23 cellular contexts compared by ENCODE assay signal in genomic region chr14:71196921-71197320, GRCh38.
A peak's percentile ranks its signal among the peaks of the same experiment; 100 is the strongest.
DNase-seq lines count a peak whose midpoint lies in the region; ATAC-seq, FAIRE-seq and TF ChIP-seq lines count a peak whose summit lies in the region.
"Had no signal": no experiment of that assay in that cellular context is flagged by ENCODE, and none has a peak within 500 bp of the region (broad histone marks: within the 10 kb centered on the region; RNA-seq: fewer than 3 reads in every experiment).

No MANE protein-coding gene starts in this region.

- TF ChIP-seq EP300 in H1 (IDR thresholded peaks at IDR 0.05; ENCODE audit: borderline replicate concordance in 1 of 2, low read depth in 2 of 2, low read length in 2 of 2) = no peak

- no peak for ATAC-seq in activated naive CD4-positive, alpha-beta T cell treated with anti-CD3 and anti-CD28 coated beads, Interleukin-2, amount 50 U/mL, for 72 hours
- ATAC-seq: A549; CD8-positive, alpha-beta T cell had no signal

- H3K27ac ChIP-seq in SJSA1 (0 out of 2 replicates have a peak overlapping the region, but pooled peaks have one; percentile 11), H1 (ENCODE audit: low read depth, low read length) (no peak overlapping the region)
- H3K27ac ChIP-seq: A549; BLaER1 treated with 17β-estradiol and CSF1 and Interleukin-3, amounts not matched to agents 10 nM and 100 nM; C4-2B had no signal

- no peak overlapping the region for H2AFZ ChIP-seq in H1 (ENCODE audit: low read length)

- H3K4me1 ChIP-seq in SJSA1 (replicated peaks) = peaks cover 22% of the 10 kb centered on the region
- peaks cover 6 to 17% (median 10%) of the 10 kb centered on the region in 4 experiments for H3K4me1 ChIP-seq in H1 (replicated peaks in 1 of 4; ENCODE audit: control insufficient read depth in 3 of 4, insufficient read depth in 4 of 4, low read length in 3 of 4)
- H3K4me1 ChIP-seq: A549; BLaER1 treated with 17β-estradiol and CSF1 and Interleukin-3, amounts not matched to agents 10 nM and 100 nM had no signal

- H3K27ac Mint-ChIP-seq in activated naive CD4-positive, alpha-beta T cell treated with anti-CD3 and anti-CD28 coated beads, Interleukin-2, amount 50 U/mL, for 72 hours = no peak overlapping the region
- H3K27ac Mint-ChIP-seq in activated T-helper 2 cell treated with anti-CD3 and anti-CD28 coated beads, Interferon-gamma antibody, Interleukin-2, Interleukin-4, amounts not matched to agents 10 μg/mL and 5 μg/mL and 100 μg/mL, durations not matched to agents 14 hours and 24 hours and 36 hours = no peak overlapping the region
- H3K27ac Mint-ChIP-seq: B cell; CD4-positive, alpha-beta T cell; CD8-positive, alpha-beta T cell had no signal

- intact Hi-C loops in activated T-helper 2 cell treated with anti-CD3 and anti-CD28 coated beads, Interferon-gamma antibody, Interleukin-2, Interleukin-4, amounts not matched to agents 10 μg/mL and 5 μg/mL and 100 μg/mL, durations not matched to agents 14 hours and 24 hours and 36 hours (cut with micrococcal nuclease) = no loop called here

- H2AK5ac ChIP-seq in H1 (ENCODE audit: low read depth, low read length) = no peak overlapping the region

- DNase-seq in HTR-8/SVneo (ENCODE audit: insufficient read length, low spot score) = no peak
- peak; percentile 21 to 57 for DNase-seq in SJSA1 (ENCODE audit: low read depth in 1 of 2, low spot score in 2 of 2)
- DNase-seq in H1 (ENCODE audit: low read depth in 1 of 2, low spot score in 2 of 2) = no peak
- no peak for DNase-seq in urothelium cell line (ENCODE audit: low spot score)
- DNase-seq in A172 (ENCODE audit: low spot score) = no peak
- no peak for DNase-seq in activated naive CD4-positive, alpha-beta T cell treated with anti-CD3 and anti-CD28 coated beads, Interleukin-2, amount 50 U/mL, for 72 hours (ENCODE audit: low spot score in 2 of 2)
- no peak for DNase-seq in activated T-helper 2 cell treated with anti-CD3 and anti-CD28 coated beads, Interferon-gamma antibody, Interleukin-2, Interleukin-4, amounts not matched to agents 10 μg/mL and 5 μg/mL and 100 μg/mL, durations not matched to agents 14 hours and 24 hours and 36 hours (ENCODE audit: low spot score)
- DNase-seq: 8988T; AML-193; Caco-2; Calu3; CD4-positive, alpha-beta T cell; CD8-positive, alpha-beta T cell; DMS79 treated with DMSO at 0.1 percent for 48 hours; GF-D8 had no signal

- H3K4me3 Mint-ChIP-seq in activated T-helper 2 cell treated with anti-CD3 and anti-CD28 coated beads, Interferon-gamma antibody, Interleukin-2, Interleukin-4, amounts not matched to agents 10 μg/mL and 5 μg/mL and 100 μg/mL, durations not matched to agents 14 hours and 24 hours and 36 hours (ENCODE audit: low read depth) = no peak overlapping the region
- H3K4me3 Mint-ChIP-seq: B cell; CD4-positive, alpha-beta T cell; CD8-positive, alpha-beta T cell had no signal

- peaks cover 8% of the 10 kb centered on the region for H3K4me1 Mint-ChIP-seq in activated T-helper 2 cell treated with anti-CD3 and anti-CD28 coated beads, Interferon-gamma antibody, Interleukin-2, Interleukin-4, amounts not matched to agents 10 μg/mL and 5 μg/mL and 100 μg/mL, durations not matched to agents 14 hours and 24 hours and 36 hours (ENCODE audit: low read depth)
- H3K4me1 Mint-ChIP-seq: B cell had no signal

- H3K9me3 Mint-ChIP-seq in activated naive CD4-positive, alpha-beta T cell treated with anti-CD3 and anti-CD28 coated beads, Interleukin-2, amount 50 U/mL, for 72 hours = no peaks in the 10 kb centered on the region
- H3K9me3 Mint-ChIP-seq in activated T-helper 2 cell treated with anti-CD3 and anti-CD28 coated beads, Interferon-gamma antibody, Interleukin-2, Interleukin-4, amounts not matched to agents 10 μg/mL and 5 μg/mL and 100 μg/mL, durations not matched to agents 14 hours and 24 hours and 36 hours = no peaks in the 10 kb centered on the region
- H3K9me3 Mint-ChIP-seq: CD4-positive, alpha-beta T cell; CD8-positive, alpha-beta T cell had no signal

- no peak overlapping the region for H3K14ac ChIP-seq in H1 (ENCODE audit: insufficient read length)

- no peak overlapping the region for H3K9ac ChIP-seq in H1 (replicated peaks in 1 of 4; ENCODE audit: extremely low read depth in 1 of 4, low read depth in 3 of 4, low read length in 3 of 4)
- H3K9ac ChIP-seq: BLaER1 treated with 17β-estradiol and CSF1 and Interleukin-3, amounts not matched to agents 10 nM and 100 nM had no signal

- H2BK15ac ChIP-seq in H1 (ENCODE audit: low read length) = no peak overlapping the region

- POLR2A ChIA-PET in H1 (lab: Charles Lee; ENCODE audit: partially characterized antibody) = interaction anchor here (0.6 kb wide), 1 partner anchor 87 kb away, joined by 3 read pairs; no protein-coding TSS in a partner anchor

- H3K9me3 ChIP-seq in SJSA1 (replicated peaks) (no peaks in the 10 kb centered on the region; the same call in 1 of the 2 replicates), H1 (ENCODE audit: insufficient read depth in 2 of 2, low read depth in 1 of 2, low read length in 1 of 2) (0 out of 4 replicates have a peak, but pooled peaks cover 0 to 2% of the 10 kb centered on the region in 2 experiments)
- H3K9me3 ChIP-seq: A549; BLaER1 treated with 17β-estradiol and CSF1 and Interleukin-3, amounts not matched to agents 10 nM and 100 nM; Caco-2 had no signal

- no peaks in the 10 kb centered on the region for H3K36me3 Mint-ChIP-seq in activated naive CD4-positive, alpha-beta T cell treated with anti-CD3 and anti-CD28 coated beads, Interleukin-2, amount 50 U/mL, for 72 hours
- no peaks in the 10 kb centered on the region for H3K36me3 Mint-ChIP-seq in activated T-helper 2 cell treated with anti-CD3 and anti-CD28 coated beads, Interferon-gamma antibody, Interleukin-2, Interleukin-4, amounts not matched to agents 10 μg/mL and 5 μg/mL and 100 μg/mL, durations not matched to agents 14 hours and 24 hours and 36 hours (ENCODE audit: low read depth)
- H3K36me3 Mint-ChIP-seq: CD8-positive, alpha-beta T cell had no signal

- H3K79me1 ChIP-seq in H1 (ENCODE audit: low read depth, low read length) = no peaks in the 10 kb centered on the region

- H4K5ac ChIP-seq in H1 (ENCODE audit: insufficient read length, low read depth, low read length) = no peak overlapping the region

- H4K8ac ChIP-seq in H1 (ENCODE audit: extremely low read depth, insufficient read depth, low read length) = no peak overlapping the region

- no peak overlapping the region for H3K4me3 ChIP-seq in SJSA1
- H3K4me3 ChIP-seq in H1 (ENCODE audit: extremely low read depth in 1 of 4, insufficient read depth in 2 of 4, low read depth in 3 of 4, low read length in 4 of 4) = no peak overlapping the region
- H3K4me3 ChIP-seq: A549; BLaER1 treated with 17β-estradiol and CSF1 and Interleukin-3, amounts not matched to agents 10 nM and 100 nM had no signal

- no peaks in the 10 kb centered on the region for H3K23me2 ChIP-seq in H1 (ENCODE audit: low read depth, low read length)

- no peak overlapping the region for H2BK5ac ChIP-seq in H1 (ENCODE audit: low read depth, low read length)

- no peak for TF ChIP-seq CTCF in H1 (IDR thresholded peaks at IDR 0.05; ENCODE audit: control extremely low read depth in 1 of 3, insufficient read depth in 1 of 3, low read depth in 1 of 3, low read length in 3 of 3)

- H4K20me1 ChIP-seq in H1 (replicated peaks in 1 of 2; ENCODE audit: control insufficient read depth in 1 of 2, insufficient read depth in 2 of 2, low read length in 2 of 2) = no peaks in the 10 kb centered on the region
- H4K20me1 ChIP-seq: BLaER1 treated with 17β-estradiol and CSF1 and Interleukin-3, amounts not matched to agents 10 nM and 100 nM had no signal

- H3K4me2 ChIP-seq in H1 (ENCODE audit: insufficient read depth in 1 of 2, low read depth in 2 of 2, low read length in 2 of 2) = no peak overlapping the region
- H3K4me2 ChIP-seq: A549; BLaER1 treated with 17β-estradiol and CSF1 and Interleukin-3, amounts not matched to agents 10 nM and 100 nM had no signal

- no peaks in the 10 kb centered on the region for H3K79me2 ChIP-seq in H1 (ENCODE audit: control insufficient read depth in 1 of 2, insufficient read depth in 2 of 2, low read length in 2 of 2)

- H2BK20ac ChIP-seq in H1 (ENCODE audit: low read length) = no peak overlapping the region

- peak overlapping the region; percentile 32; the same call in 1 of the 2 replicates for H3K18ac ChIP-seq in H1 (ENCODE audit: extremely low read depth, low read length)

- H2BK120ac ChIP-seq in H1 (replicated peaks; ENCODE audit: low read depth, low read length) = no peak overlapping the region

- CTCF ChIA-PET in H1 (lab: Charles Lee; ENCODE audit: partially characterized antibody) = interaction anchor here (0.6 to 2.4 kb wide), 6 partner anchors 8 to 288 kb away, joined by 3 to 9 read pairs (median 4); no protein-coding TSS in a partner anchor

- 67% methylated on average over 6 of the region's 6 CpGs; no CpG with 5 or more reads in 1 of the 2 experiments for WGBS in H1 (ENCODE audit: extremely low coverage in 1 of 2, insufficient coverage in 1 of 2, insufficient read length in 1 of 2, insufficient replicate concordance in 2 of 2, low coverage in 1 of 2, low lambda C conversion rate in 2 of 2, missing lambda C conversion rate in 1 of 2), 2 experiments

- TF ChIP-seq RAD21 in H1 (IDR thresholded peaks at IDR 0.05 in 1 of 2, conservative IDR thresholded peaks at IDR 0.05 in 1 of 2; ENCODE audit: low read depth in 2 of 2, low read length in 2 of 2) = no peak

- H3K27me3 ChIP-seq in SJSA1 (replicated peaks) = no peaks in the 10 kb centered on the region
- H3K27me3 ChIP-seq in H1 (replicated peaks in 1 of 4; ENCODE audit: control insufficient read depth in 3 of 4, extremely low read depth in 1 of 4, insufficient read depth in 3 of 4, low read length in 3 of 4) = no peaks in the 10 kb centered on the region
- H3K27me3 ChIP-seq: BLaER1 treated with 17β-estradiol and CSF1 and Interleukin-3, amounts not matched to agents 10 nM and 100 nM had no signal

- H3K56ac ChIP-seq in H1 (replicated peaks; ENCODE audit: insufficient read length, low read depth, low read length) = no peak overlapping the region

- no peak for TF ChIP-seq POLR2A in H1 (IDR thresholded peaks at IDR 0.05; ENCODE audit: control extremely low read depth in 1 of 2, low read depth in 2 of 2, low read length in 2 of 2)

- no peak overlapping the region for H4K91ac ChIP-seq in H1 (replicated peaks; ENCODE audit: insufficient read length, low read length)

- FAIRE-seq in HTR-8/SVneo (lab: Jason Lieb, UNC) = peak; percentile 82
- FAIRE-seq in H1 (lab: Jason Lieb, UNC) = no peak
- FAIRE-seq in urothelium cell line (lab: Jason Lieb, UNC) = peak; percentile 75
- FAIRE-seq: A549, D721Med, G401.6, GM12891, GM19239 had no signal

- H3K27me3 Mint-ChIP-seq in activated T-helper 2 cell treated with anti-CD3 and anti-CD28 coated beads, Interferon-gamma antibody, Interleukin-2, Interleukin-4, amounts not matched to agents 10 μg/mL and 5 μg/mL and 100 μg/mL, durations not matched to agents 14 hours and 24 hours and 36 hours (ENCODE audit: low read depth) = peaks cover 3% of the 10 kb centered on the region
- H3K27me3 Mint-ChIP-seq: CD4-positive, alpha-beta T cell had no signal

- H3K36me3 ChIP-seq in SJSA1 (no peaks in the 10 kb centered on the region), H1 (ENCODE audit: control insufficient read depth in 2 of 4, insufficient read depth in 4 of 4, low read length in 3 of 4) (no peaks in the 10 kb centered on the region)
- H3K36me3 ChIP-seq: BLaER1 treated with 17β-estradiol and CSF1 and Interleukin-3, amounts not matched to agents 10 nM and 100 nM had no signal

- H3K23ac ChIP-seq in H1 (ENCODE audit: insufficient read length) = no peak overlapping the region

- H3K4ac ChIP-seq in H1 (replicated peaks; ENCODE audit: insufficient read length, low read depth, low read length) = no peak overlapping the region

- 0 out of 2 replicates have a peak overlapping the region, but pooled peaks have one; percentile 39 for H2BK12ac ChIP-seq in H1 (ENCODE audit: low read depth, low read length)

Comparison
In these comparisons a context has a peak if more than half of its experiments do, and no peak if none do; other contexts are left out.
1. DNase-seq: peak in SJSA1 (2 of 2); none in HTR-8/SVneo (single experiment), H1 (0 of 2), urothelium cell line (single experiment), A172 (single experiment), activated naive CD4-positive, alpha-beta T cell treated with anti-CD3 and anti-CD28 coated beads, Interleukin-2, amount 50 U/mL, for 72 hours (0 of 2) and activated T-helper 2 cell treated with anti-CD3 and anti-CD28 coated beads, Interferon-gamma antibody, Interleukin-2, Interleukin-4, amounts not matched to agents 10 μg/mL and 5 μg/mL and 100 μg/mL, durations not matched to agents 14 hours and 24 hours and 36 hours (single experiment).